In the genomic region with DNA sequence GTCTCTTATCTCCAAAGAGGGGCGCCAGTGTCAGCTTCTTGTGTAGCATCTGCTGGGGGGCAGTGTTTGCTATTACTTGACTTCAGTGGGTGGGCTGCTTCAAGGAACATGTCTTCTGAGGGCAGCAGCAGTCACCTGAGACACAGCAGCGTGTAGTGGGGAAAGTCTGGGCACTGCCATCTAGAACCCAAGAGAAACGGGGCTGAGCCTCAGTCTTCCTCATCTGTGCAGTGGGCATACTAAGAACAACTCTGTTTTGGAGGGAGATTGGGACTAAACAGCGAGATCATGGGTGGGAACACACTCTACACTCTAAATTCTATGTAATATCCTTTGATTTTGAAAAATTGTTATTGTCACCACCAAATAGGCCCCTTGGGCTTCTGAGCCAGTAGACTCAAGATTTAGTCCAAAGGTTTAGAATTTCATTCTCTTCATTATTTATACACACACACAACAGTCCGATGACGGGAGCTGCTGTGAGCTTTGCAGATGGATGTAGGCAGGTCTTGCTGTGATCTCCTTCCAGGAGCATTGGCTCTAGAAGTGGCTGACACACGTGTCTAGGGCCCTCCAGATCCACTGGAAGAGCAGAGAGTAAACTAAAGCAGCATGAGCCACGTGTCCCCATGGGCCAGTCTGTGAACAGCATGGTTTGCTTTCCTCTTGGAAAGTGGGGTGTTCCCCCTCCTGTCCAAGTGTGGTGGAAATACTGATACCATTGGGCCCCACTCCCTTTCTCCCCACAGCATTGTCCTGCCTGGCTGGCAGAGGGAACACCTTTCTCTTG, we compare ENCODE assay signal across 16 cellular contexts.
"Had no signal": no experiment of that assay in that cellular context is flagged by ENCODE, and none has a peak within 500 bp of the region (broad histone marks: within the 10 kb centered on the region; RNA-seq: fewer than 3 reads in every experiment).

No MANE protein-coding gene starts in this region.

- H3K9me3 Mint-ChIP-seq: activated CD4-positive, alpha-beta T cell treated with anti-CD3 and anti-CD28 coated beads, Interleukin-2, amount 10 ng/mL, durations not matched to agents 7 days and 5 days; activated naive CD4-positive, alpha-beta T cell treated with anti-CD3 and anti-CD28 coated beads for 36 hours; activated T-helper 17 cell treated with anti-CD3 and anti-CD28 coated beads, Interleukin-2, amount 50 U/mL, for 72 hours; dendritic cell treated with granulocyte-macrophage colony-stimulating factor and Interleukin-4, amounts not matched to agents 40 ng/mL and 50 ng/mL, for 4 days; naive thymus-derived CD8-positive, alpha-beta T cell had no signal

- H3K36me3 Mint-ChIP-seq: naive thymus-derived CD8-positive, alpha-beta T cell had no signal

- H3K9me3 ChIP-seq: mucosa of descending colon, pancreas, testis, vagina had no signal

- H3K27ac Mint-ChIP-seq: activated CD4-positive, alpha-beta T cell treated with anti-CD3 and anti-CD28 coated beads, Interleukin-2, amount 10 ng/mL, durations not matched to agents 7 days and 5 days; activated naive CD4-positive, alpha-beta T cell treated with anti-CD3 and anti-CD28 coated beads for 36 hours; activated T-helper 17 cell treated with anti-CD3 and anti-CD28 coated beads, Interleukin-2, amount 50 U/mL, for 72 hours; dendritic cell treated with granulocyte-macrophage colony-stimulating factor and Interleukin-4, amounts not matched to agents 40 ng/mL and 50 ng/mL, for 4 days had no signal

- H3K27ac ChIP-seq: pancreas, testis, vagina had no signal

- H3K4me3 Mint-ChIP-seq: activated CD4-positive, alpha-beta T cell treated with anti-CD3 and anti-CD28 coated beads, Interleukin-2, amount 10 ng/mL, durations not matched to agents 7 days and 5 days; activated naive CD4-positive, alpha-beta T cell treated with anti-CD3 and anti-CD28 coated beads for 36 hours; activated T-helper 17 cell treated with anti-CD3 and anti-CD28 coated beads, Interleukin-2, amount 50 U/mL, for 72 hours; dendritic cell treated with granulocyte-macrophage colony-stimulating factor and Interleukin-4, amounts not matched to agents 40 ng/mL and 50 ng/mL, for 4 days; naive thymus-derived CD8-positive, alpha-beta T cell had no signal

- ATAC-seq: activated T-helper 17 cell treated with anti-CD3 and anti-CD28 coated beads, Interleukin-2, amount 50 U/mL, for 72 hours; mucosa of descending colon; naive thymus-derived CD8-positive, alpha-beta T cell; pancreas; stimulated activated naive CD8-positive, alpha-beta T cell treated with anti-CD3 and anti-CD28 coated beads, Interleukin-15, Interleukin-2, amounts not matched to agents 100 U/mL and 50 U/mL, for 24 hours had no signal

- H3K4me1 ChIP-seq: pancreas had no signal

- H3K4me3 ChIP-seq: mucosa of descending colon, pancreas, testis, vagina had no signal

- DNase-seq: activated CD4-positive, alpha-beta T cell treated with anti-CD3 and anti-CD28 coated beads, Interleukin-2, amount 10 ng/mL, durations not matched to agents 7 days and 5 days; activated CD4-positive, CD25-positive, alpha-beta regulatory T cell; activated naive CD4-positive, alpha-beta T cell treated with anti-CD3 and anti-CD28 coated beads for 36 hours; activated T-cell treated with anti-CD3 and anti-CD28 coated beads for 4 hours; hypothalamus; mammary epithelial cell; mucosa of descending colon; naive thymus-derived CD8-positive, alpha-beta T cell; pancreas; stimulated activated CD4-positive, alpha-beta T cell treated with anti-CD3 and anti-CD28 coated beads, Interleukin-2, amount 100 ng/mL, for 48 hours; stimulated activated naive CD8-positive, alpha-beta T cell treated with anti-CD3 and anti-CD28 coated beads, Interleukin-15, Interleukin-2, amounts not matched to agents 100 U/mL and 50 U/mL, for 24 hours; T-helper 2 cell; testis had no signal

- H3K27me3 ChIP-seq: pancreas, testis, vagina had no signal
